21 cellular contexts compared by ENCODE assay signal in genomic region chr15:66952756-66953522, GRCh38.
DNase-seq lines count a peak whose midpoint lies in the region; ATAC-seq, FAIRE-seq and TF ChIP-seq lines count a peak whose summit lies in the region.
"Had no signal": no experiment of that assay in that cellular context is flagged by ENCODE, and none has a peak within 500 bp of the region (broad histone marks: within the 10 kb centered on the region; RNA-seq: fewer than 3 reads in every experiment).

No MANE protein-coding gene starts in this region.

- H4K91ac ChIP-seq in trophoblast cell (ENCODE audit: low read depth, low read length), result no peak overlapping the region

- POLR2A ChIA-PET in GM12878 (lab: Charles Lee), result no interaction called here

- H3K27me3 ChIP-seq in GM12878 (replicated peaks in 1 of 2; ENCODE audit: control insufficient read depth in 2 of 2, insufficient read depth in 2 of 2, low read length in 1 of 2), result no peaks in the 10 kb centered on the region
- no peaks in the 10 kb centered on the region for H3K27me3 ChIP-seq in trophoblast cell (ENCODE audit: insufficient read depth, low read length)

- no peaks in the 10 kb centered on the region for H3K9me3 Mint-ChIP-seq in T-helper 1 cell treated with Interleukin-12 subunit alpha and Interleukin-12 subunit beta and Interleukin-4 antibody, amounts not matched to agents 30 μg/mL and 1 μg/mL, for 36 hours
- no peaks in the 10 kb centered on the region for H3K9me3 Mint-ChIP-seq in activated naive CD8-positive, alpha-beta T cell treated with anti-CD3 and anti-CD28 coated beads for 36 hours
- H3K9me3 Mint-ChIP-seq: HFFc6 had no signal

- TF ChIP-seq CTCF in GM12878 (IDR thresholded peaks at IDR 0.05 in 2 of 3, conservative IDR thresholded peaks at IDR 0.05 in 1 of 3; ENCODE audit: control insufficient read depth in 2 of 3, extremely low read depth in 1 of 3, insufficient read depth in 1 of 3, low read depth in 3 of 3, low read length in 3 of 3), result no peak

- H3K36me3 ChIP-seq in GM12878 (ENCODE audit: control insufficient read depth in 2 of 2, insufficient read depth in 2 of 2, low read length in 1 of 2), result no peaks in the 10 kb centered on the region
- no peaks in the 10 kb centered on the region for H3K36me3 ChIP-seq in trophoblast cell (ENCODE audit: control insufficient read depth in 1 of 2, insufficient read depth in 2 of 2, low read length in 2 of 2)

- CTCF ChIA-PET in GM12878 (lab: Yijun Ruan, JAX), result interaction anchor here (1.7 kb wide), 1 partner anchor 351 kb away, joined by 5 read pairs; no protein-coding TSS in a partner anchor

- peaks cover 17% of the 10 kb centered on the region for H3K4me1 Mint-ChIP-seq in T-helper 1 cell treated with Interleukin-12 subunit alpha and Interleukin-12 subunit beta and Interleukin-4 antibody, amounts not matched to agents 30 μg/mL and 1 μg/mL, for 36 hours (ENCODE audit: low read depth)
- peaks cover 7% of the 10 kb centered on the region for H3K4me1 Mint-ChIP-seq in activated naive CD8-positive, alpha-beta T cell treated with anti-CD3 and anti-CD28 coated beads for 36 hours

- H4K12ac ChIP-seq in trophoblast cell (ENCODE audit: low read depth, low read length), result no peak overlapping the region

- peaks cover 9% of the 10 kb centered on the region for H3K27me3 Mint-ChIP-seq in T-helper 1 cell treated with Interleukin-12 subunit alpha and Interleukin-12 subunit beta and Interleukin-4 antibody, amounts not matched to agents 30 μg/mL and 1 μg/mL, for 36 hours (ENCODE audit: low read depth)
- no peaks in the 10 kb centered on the region for H3K27me3 Mint-ChIP-seq in activated naive CD8-positive, alpha-beta T cell treated with anti-CD3 and anti-CD28 coated beads for 36 hours

- 32% methylated on average over 6 of the region's 6 CpGs for WGBS in GM12878 (ENCODE audit: insufficient coverage, insufficient replicate concordance, low lambda C conversion rate, missing lambda C conversion rate)
- no CpG with 5 or more reads among the region's 6 CpGs for WGBS in trophoblast cell (ENCODE audit: extremely low coverage, insufficient coverage, insufficient read length)

- no peak for DNase-seq in T-helper 1 cell
- DNase-seq in GM12878 (ENCODE audit: low read depth, low spot score), result no peak
- peak in 1 of 2 donors; percentile 72 for DNase-seq in trophoblast cell
- DNase-seq in activated naive CD8-positive, alpha-beta T cell treated with anti-CD3 and anti-CD28 coated beads for 36 hours, result no peak
- no peak for DNase-seq in RPMI8226
- DNase-seq in medulla oblongata (ENCODE audit: extremely low spot score), result no peak
- DNase-seq: 8988T, C1 segment of cervical spinal cord, COR-L47, DMS53, HFFc6, MV-4-11, NCI-H1417 treated with DMSO at 0.1 percent for 48 hours, NCI-H2029 treated with DMSO at 0.1 percent for 48 hours, NCI-H524 treated with DMSO at 0.1 percent for 48 hours, OCI-M1 had no signal

- intact Hi-C loops in GM12878 (cut with micrococcal nuclease; ENCODE audit: unreplicated experiment), result loop anchor here (5.0 kb wide), 1 partner anchor 244 kb away; no protein-coding TSS in a partner anchor

- H3K9ac ChIP-seq in GM12878 (ENCODE audit: control insufficient read depth, insufficient read depth, low read length), result no peak overlapping the region
- H3K9ac ChIP-seq in trophoblast cell (ENCODE audit: low read length), result no peak overlapping the region

- no peak overlapping the region for H2AK5ac ChIP-seq in trophoblast cell (ENCODE audit: low read length)

- H2BK12ac ChIP-seq in trophoblast cell (ENCODE audit: low read length), result peak overlapping the region; percentile 17

- in situ Hi-C loops in GM12878 (cut with MboI), result no loop called here

- no peak overlapping the region for H3K18ac ChIP-seq in trophoblast cell (ENCODE audit: low read length)

- H2AFZ ChIP-seq in GM12878 (ENCODE audit: control insufficient read depth, low read depth, low read length) (no peak overlapping the region), trophoblast cell (ENCODE audit: insufficient read depth, low read length, poor library complexity) (no peak overlapping the region)

- H3K4me1 ChIP-seq in GM12878 (ENCODE audit: control insufficient read depth, insufficient read depth, low read length) (peaks cover 6% of the 10 kb centered on the region), trophoblast cell (ENCODE audit: control insufficient read depth in 1 of 2, insufficient read depth in 2 of 2, low read length in 2 of 2) (peaks cover 21 to 22% of the 10 kb centered on the region in 2 experiments)

- H3K9me3 ChIP-seq in GM12878 (replicated peaks; ENCODE audit: control insufficient read depth, insufficient read depth, low read length) (no peaks in the 10 kb centered on the region), trophoblast cell (ENCODE audit: insufficient read depth, low read depth, low read length) (no peaks in the 10 kb centered on the region)

- H3K27ac ChIP-seq in GM12878 (ENCODE audit: control insufficient read depth, insufficient read depth), result no peak overlapping the region
- no peak overlapping the region for H3K27ac ChIP-seq in trophoblast cell (ENCODE audit: low read depth, low read length)

- no peak for FAIRE-seq in GM12878 (lab: Jason Lieb, UNC)
- FAIRE-seq: G401.6, GM12892 had no signal

- H3K4me2 ChIP-seq in GM12878 (ENCODE audit: control insufficient read depth, insufficient read depth), result no peak overlapping the region
- no peak overlapping the region for H3K4me2 ChIP-seq in trophoblast cell (ENCODE audit: low read length)

- TF ChIP-seq RAD21 in Ishikawa (IDR thresholded peaks at IDR 0.05; ENCODE audit: low read depth) (no peak), GM12878 (IDR thresholded peaks at IDR 0.05; ENCODE audit: insufficient read depth, low read depth, low read length) (no peak)

- RAD21 ChIA-PET in GM12878 (lab: Charles Lee; ENCODE audit: unreplicated experiment), result interaction anchor here (1.3 kb wide), 1 partner anchor 128 kb away, joined by 3 read pairs; no protein-coding TSS in a partner anchor

- H3K4ac ChIP-seq in trophoblast cell (ENCODE audit: low read depth, low read length), result no peak overlapping the region

- H3K4me3 Mint-ChIP-seq in T-helper 1 cell treated with Interleukin-12 subunit alpha and Interleukin-12 subunit beta and Interleukin-4 antibody, amounts not matched to agents 30 μg/mL and 1 μg/mL, for 36 hours, result no peak overlapping the region
- no peak overlapping the region for H3K4me3 Mint-ChIP-seq in activated naive CD8-positive, alpha-beta T cell treated with anti-CD3 and anti-CD28 coated beads for 36 hours
- H3K4me3 Mint-ChIP-seq: HFFc6 had no signal

- no peaks in the 10 kb centered on the region for H4K20me1 ChIP-seq in GM12878 (ENCODE audit: control insufficient read depth, insufficient read depth)

- peak overlapping the region; percentile 22 for H3K27ac Mint-ChIP-seq in T-helper 1 cell treated with Interleukin-12 subunit alpha and Interleukin-12 subunit beta and Interleukin-4 antibody, amounts not matched to agents 30 μg/mL and 1 μg/mL, for 36 hours
- no peak overlapping the region for H3K27ac Mint-ChIP-seq in activated naive CD8-positive, alpha-beta T cell treated with anti-CD3 and anti-CD28 coated beads for 36 hours
- H3K27ac Mint-ChIP-seq: HFFc6 had no signal

- TF ChIP-seq EP300 in Ishikawa (IDR thresholded peaks at IDR 0.05; ENCODE audit: borderline replicate concordance) (no peak), GM12878 (IDR thresholded peaks at IDR 0.05; ENCODE audit: borderline replicate concordance in 1 of 2, control insufficient read depth in 1 of 2, low read depth in 2 of 2, low read length in 2 of 2) (no peak)

- H4K8ac ChIP-seq in trophoblast cell (ENCODE audit: low read depth, low read length), result no peak overlapping the region

- H2BK120ac ChIP-seq in trophoblast cell (ENCODE audit: insufficient read depth, low read length, poor library complexity), result no peak overlapping the region

- BruUV-seq in GM12878 (replicated peaks; lab: Mats Ljungman, UMichigan), result no TSS peak

- no peaks in the 10 kb centered on the region for H3K79me2 ChIP-seq in GM12878 (ENCODE audit: control insufficient read depth, insufficient read depth, low read length)
- no peaks in the 10 kb centered on the region for H3K79me2 ChIP-seq in trophoblast cell (ENCODE audit: control insufficient read depth, insufficient read depth, low read length, poor library complexity)

- no peaks in the 10 kb centered on the region for H3K36me3 Mint-ChIP-seq in T-helper 1 cell treated with Interleukin-12 subunit alpha and Interleukin-12 subunit beta and Interleukin-4 antibody, amounts not matched to agents 30 μg/mL and 1 μg/mL, for 36 hours (ENCODE audit: low read depth)
- no peaks in the 10 kb centered on the region for H3K36me3 Mint-ChIP-seq in activated naive CD8-positive, alpha-beta T cell treated with anti-CD3 and anti-CD28 coated beads for 36 hours

- no peak for TF ChIP-seq POLR2A in GM12878 (IDR thresholded peaks at IDR 0.05; ENCODE audit: low read depth, low read length)

- SMC1A ChIA-PET in GM12878 (lab: Charles Lee; ENCODE audit: uncharacterized antibody, unreplicated experiment), result interaction anchor here (0.7 to 1.2 kb wide), 2 partner anchors 353 to 478 kb away, joined by 3 to 4 read pairs; no protein-coding TSS in a partner anchor

- ATAC-seq in GM12878, result no peak
- ATAC-seq: Right ventricle myocardium inferior had no signal

- peaks cover 2% of the 10 kb centered on the region for H3K79me1 ChIP-seq in trophoblast cell (ENCODE audit: low read length)

- H2BK5ac ChIP-seq in trophoblast cell (ENCODE audit: low read depth, low read length, poor library complexity), result no peak overlapping the region

- H3K23ac ChIP-seq in trophoblast cell (ENCODE audit: low read length), result no peak overlapping the region

- no peak overlapping the region for H3K4me3 ChIP-seq in GM12878
- H3K4me3 ChIP-seq in trophoblast cell (ENCODE audit: low read depth, low read length), result no peak overlapping the region

- H3K14ac ChIP-seq in trophoblast cell (ENCODE audit: low read length), result no peak overlapping the region

TF ChIP-seq in Ishikawa, 13 proteins besides CTCF, POLR2A, EP300 and RAD21 (continues in another document):
- TF ChIP-seq CREB1 (IDR thresholded peaks at IDR 0.05; ENCODE audit: low read depth) (no peak), NFIC (IDR thresholded peaks at IDR 0.05) (0 out of 2 replicates have a peak, but pooled peaks have one; percentile 34)

TF ChIP-seq in GM12878, 131 proteins besides CTCF, POLR2A, EP300 and RAD21 (continues in another document):
- no peak for TF ChIP-seq ZSCAN29 (IDR thresholded peaks at IDR 0.05)
- TF ChIP-seq, protein P1, sequence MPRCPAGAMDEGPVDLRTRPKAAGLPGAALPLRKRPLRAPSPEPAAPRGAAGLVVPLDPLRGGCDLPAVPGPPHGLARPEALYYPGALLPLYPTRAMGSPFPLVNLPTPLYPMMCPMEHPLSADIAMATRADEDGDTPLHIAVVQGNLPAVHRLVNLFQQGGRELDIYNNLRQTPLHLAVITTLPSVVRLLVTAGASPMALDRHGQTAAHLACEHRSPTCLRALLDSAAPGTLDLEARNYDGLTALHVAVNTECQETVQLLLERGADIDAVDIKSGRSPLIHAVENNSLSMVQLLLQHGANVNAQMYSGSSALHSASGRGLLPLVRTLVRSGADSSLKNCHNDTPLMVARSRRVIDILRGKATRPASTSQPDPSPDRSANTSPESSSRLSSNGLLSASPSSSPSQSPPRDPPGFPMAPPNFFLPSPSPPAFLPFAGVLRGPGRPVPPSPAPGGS (IDR thresholded peaks at IDR 0.05; ENCODE audit: borderline replicate concordance, insufficient read depth, low read depth, low read length, poor library complexity, severe bottlenecking), result peak; percentile 46
